17 cellular contexts compared by ENCODE assay signal in genomic region chr12:89357297-89357730, GRCh38. TPM values are rescaled to one million over a fixed set of nuclear protein-coding genes. Genes with fewer than 3 reads are reported as not detected.
DNase-seq lines count a peak whose midpoint lies in the region; ATAC-seq and TF ChIP-seq lines count a peak whose summit lies in the region.
"Had no signal": no experiment of that assay in that cellular context is flagged by ENCODE, and none has a peak within 500 bp of the region (broad histone marks: within the 10 kb centered on the region; RNA-seq: fewer than 3 reads in every experiment).

No MANE protein-coding gene starts in this region.

- H3K9ac ChIP-seq in BLaER1 treated with 17β-estradiol and CSF1 and Interleukin-3, amounts not matched to agents 10 nM and 100 nM, result no peak overlapping the region

- peaks cover 1 to 4% of the 10 kb centered on the region in 2 donors for H3K36me3 Mint-ChIP-seq in activated T-cell treated with anti-CD3 and anti-CD28 coated beads, Interleukin-2, amount 50 U/mL, for 72 hours (ENCODE audit: insufficient read depth in 2 of 2)

- no peaks in the 10 kb centered on the region for H3K9me3 Mint-ChIP-seq in activated T-cell treated with anti-CD3 and anti-CD28 coated beads, Interleukin-2, amount 50 U/mL, for 72 hours
- H3K9me3 Mint-ChIP-seq: IgD-negative memory B cell had no signal

- peak overlapping the region in 6 of 11 experiments; percentile 13 to 97 (median 93); a peak in 7 of 22 replicates for H3K4me2 ChIP-seq in BLaER1 treated with 17β-estradiol and CSF1 and Interleukin-3, amounts not matched to agents 10 nM and 100 nM

- no peak for TF ChIP-seq CTCF in gastroesophageal sphincter (IDR thresholded peaks at IDR 0.05)
- TF ChIP-seq CTCF in adrenal gland (IDR thresholded peaks at IDR 0.05), result no peak

- 80 to 88% methylated on average over 4 to 6 of the region's 7 CpGs for WGBS in gastroesophageal sphincter (ENCODE audit: low coverage in 1 of 2), 2 donors
- WGBS in adrenal gland, 4 donors, result 84 to 94% (median 90%) methylated on average over 7 of the region's 7 CpGs

- peaks cover 18 to 48% (median 36%) of the 10 kb centered on the region in 10 experiments for H3K4me1 ChIP-seq in BLaER1 treated with 17β-estradiol and CSF1 and Interleukin-3, amounts not matched to agents 10 nM and 100 nM
- H3K4me1 ChIP-seq in gastroesophageal sphincter (peaks cover 0 to 48% (median 3%) of the 10 kb centered on the region in 3 donors), adrenal gland (replicated peaks in 1 of 2) (peaks cover 0 to 4% of the 10 kb centered on the region in 2 donors)
- H3K4me1 ChIP-seq: SJCRH30 had no signal

- no peaks in the 10 kb centered on the region for H3K9me3 ChIP-seq in BLaER1 treated with 17β-estradiol and CSF1 and Interleukin-3, amounts not matched to agents 10 nM and 100 nM (replicated peaks in 1 of 11)
- no peaks in the 10 kb centered on the region for H3K9me3 ChIP-seq in gastroesophageal sphincter
- no peaks in the 10 kb centered on the region for H3K9me3 ChIP-seq in adrenal gland (replicated peaks in 1 of 3)
- H3K9me3 ChIP-seq: sigmoid colon, SJCRH30 had no signal

- peaks cover 11% of the 10 kb centered on the region for H3K27me3 Mint-ChIP-seq in activated T-cell treated with anti-CD3 and anti-CD28 coated beads, Interleukin-2, amount 50 U/mL, for 72 hours (ENCODE audit: low read depth)

- no peak for ATAC-seq in gastroesophageal sphincter
- no peak for ATAC-seq in activated T-cell treated with anti-CD3 and anti-CD28 coated beads, Interleukin-2, amount 50 U/mL, for 72 hours (replicated peaks in 1 of 2)

- no peak overlapping the region for H3K27ac Mint-ChIP-seq in activated T-cell treated with anti-CD3 and anti-CD28 coated beads, Interleukin-2, amount 50 U/mL, for 72 hours
- H3K27ac Mint-ChIP-seq: IgD-negative memory B cell had no signal

- H3K4me3 ChIP-seq in BLaER1 treated with 17β-estradiol and CSF1 and Interleukin-3, amounts not matched to agents 10 nM and 100 nM, result no peak overlapping the region
- H3K4me3 ChIP-seq in gastroesophageal sphincter, result no peak overlapping the region
- no peak overlapping the region for H3K4me3 ChIP-seq in adrenal gland
- H3K4me3 ChIP-seq: coronary artery, sigmoid colon, SJCRH30 had no signal

- peak; percentile 62 for DNase-seq in HuH-7 (ENCODE audit: low spot score)
- peak; percentile 64 for DNase-seq in mucosa of gallbladder (ENCODE audit: low spot score)
- no peak for DNase-seq in NCI-H146 treated with DMSO at 0.1 percent for 48 hours (lab: John Stamatoyannopoulos, UW; ENCODE audit: unreplicated experiment)
- no peak for DNase-seq in adrenal gland
- DNase-seq in putamen (ENCODE audit: low spot score), result no peak
- DNase-seq in activated T-cell treated with anti-CD3 and anti-CD28 coated beads, Interleukin-2, amount 50 U/mL, for 72 hours, result no peak
- DNase-seq: activated gamma-delta T cell, aorta, GDM1, NCI-H1930, NCI-H510A, sigmoid colon, SJCRH30 had no signal

- no peak overlapping the region for H3K4me3 Mint-ChIP-seq in activated T-cell treated with anti-CD3 and anti-CD28 coated beads, Interleukin-2, amount 50 U/mL, for 72 hours
- H3K4me3 Mint-ChIP-seq: IgD-negative memory B cell had no signal

- no peak for TF ChIP-seq EP300 in gastroesophageal sphincter (IDR thresholded peaks at IDR 0.05)

- H3K27me3 ChIP-seq in BLaER1 treated with 17β-estradiol and CSF1 and Interleukin-3, amounts not matched to agents 10 nM and 100 nM, result no peaks in the 10 kb centered on the region
- no peaks in the 10 kb centered on the region for H3K27me3 ChIP-seq in gastroesophageal sphincter
- no peaks in the 10 kb centered on the region for H3K27me3 ChIP-seq in adrenal gland
- H3K27me3 ChIP-seq: sigmoid colon, SJCRH30 had no signal

- no peak overlapping the region for H3K27ac ChIP-seq in BLaER1 treated with 17β-estradiol and CSF1 and Interleukin-3, amounts not matched to agents 10 nM and 100 nM
- H3K27ac ChIP-seq in gastroesophageal sphincter, result peak overlapping the region in 3 of 4 donors; percentile 35 to 99 (median 99)
- H3K27ac ChIP-seq in adrenal gland, result no peak overlapping the region
- H3K27ac ChIP-seq: coronary artery, SJCRH30 had no signal

- H3K36me3 ChIP-seq in BLaER1 treated with 17β-estradiol and CSF1 and Interleukin-3, amounts not matched to agents 10 nM and 100 nM, result peaks cover 0 to 27% (median 0%) of the 10 kb centered on the region in 11 experiments; a peak in 3 of 22 replicates
- H3K36me3 ChIP-seq in gastroesophageal sphincter (peaks cover 0 to 14% of the 10 kb centered on the region in 2 donors), adrenal gland (replicated peaks in 1 of 2) (no peaks in the 10 kb centered on the region)
- H3K36me3 ChIP-seq: SJCRH30 had no signal

- H4K20me1 ChIP-seq in BLaER1 treated with 17β-estradiol and CSF1 and Interleukin-3, amounts not matched to agents 10 nM and 100 nM, result peaks cover 0 to 7% (median 0%) of the 10 kb centered on the region in 11 experiments; a peak in 2 of 22 replicates

- peaks cover 25% of the 10 kb centered on the region for H3K4me1 Mint-ChIP-seq in activated T-cell treated with anti-CD3 and anti-CD28 coated beads, Interleukin-2, amount 50 U/mL, for 72 hours (ENCODE audit: low read depth)

- intact Hi-C loops in adrenal gland (cut with DNase I), result no loop called here

- TF ChIP-seq POLR2A in gastroesophageal sphincter (IDR thresholded peaks at IDR 0.05) (no peak), adrenal gland (IDR thresholded peaks at IDR 0.05) (no peak)

RNA-seq across cellular contexts. Expression of gene DUSP6, which starts 5.0 kb away (rescaled TPM):
- total RNA-seq in gastroesophageal sphincter, result 10 to 100 TPM; 52.8 to 73.8 (median 58.5) TPM
- 155 TPM for total RNA-seq in mucosa of gallbladder
- total RNA-seq in adrenal gland, result 10 to 100 TPM; 12.3 to 81.8 (median 47.7) TPM
- 10 to 100 TPM; 16.3 to 21.5 (median 21.0) TPM for polyA plus RNA-seq in adrenal gland
- total RNA-seq in activated T-cell treated with anti-CD3 and anti-CD28 coated beads, Interleukin-2, amount 50 U/mL, for 72 hours, result 100 to 1,000 TPM; 115 to 182 TPM

Comparison
In these comparisons a context has a peak if more than half of its experiments do, and no peak if none do; other contexts are left out.
1. H3K27ac ChIP-seq: peak in gastroesophageal sphincter (3 of 4); none in BLaER1 treated with 17β-estradiol and CSF1 and Interleukin-3, amounts not matched to agents 10 nM and 100 nM (0 of 11) and adrenal gland (0 of 5).
2. DNase-seq: peak in HuH-7 (single experiment) and mucosa of gallbladder (single experiment); none in NCI-H146 treated with DMSO at 0.1 percent for 48 hours (single experiment), adrenal gland (0 of 7), putamen (single experiment) and activated T-cell treated with anti-CD3 and anti-CD28 coated beads, Interleukin-2, amount 50 U/mL, for 72 hours (0 of 2).